Comparison of ENCODE assay signal across 8 cellular contexts in the genomic region with DNA sequence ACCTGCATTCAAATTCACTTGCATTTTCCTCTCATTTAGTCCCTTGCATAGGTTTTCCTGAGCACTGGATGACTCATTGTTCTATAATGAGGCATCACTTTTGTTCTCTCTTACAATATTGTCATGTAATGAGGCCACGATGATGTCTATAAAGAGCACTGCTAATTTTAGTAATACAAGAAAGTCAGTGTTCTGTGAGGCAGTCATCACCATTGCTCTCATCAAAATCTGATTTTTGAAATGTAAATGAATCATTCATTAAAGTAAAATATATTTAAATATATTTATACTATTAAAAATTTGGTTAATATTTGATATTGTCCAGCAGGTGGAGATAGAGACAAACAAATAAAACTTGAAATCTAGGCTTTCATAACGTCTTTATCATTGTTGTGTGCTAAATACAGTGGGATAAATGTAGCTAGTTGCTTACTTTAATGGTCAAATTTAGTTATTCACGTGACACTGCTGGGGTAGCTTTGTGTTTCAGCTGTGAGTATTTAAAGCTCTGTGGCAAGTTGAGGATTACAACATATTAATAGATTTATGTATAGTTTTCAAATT. TPM values are rescaled to one million over a fixed set of nuclear protein-coding genes. Genes with fewer than 3 reads are reported as not detected.
DNase-seq lines count a peak whose midpoint lies in the region; ATAC-seq and TF ChIP-seq lines count a peak whose summit lies in the region.

No MANE protein-coding gene starts in this region.

- no peaks in the 10 kb centered on the region for H3K4me1 ChIP-seq in HCT116 (ENCODE audit: control insufficient read depth in 1 of 2, insufficient read depth in 2 of 2, low read length in 2 of 2)

- no peak overlapping the region for H3K27ac ChIP-seq in HCT116 (ENCODE audit: low read depth, low read length)

- no peaks in the 10 kb centered on the region for H3K4me1 Mint-ChIP-seq in osteocyte (ENCODE audit: unreplicated experiment)

- DNase-seq in DMS153 (lab: John Stamatoyannopoulos, UW) (peak; percentile 29), HCT116 (ENCODE audit: low read depth, low spot score) (peak; percentile 15), OCI-M1 (lab: John Stamatoyannopoulos, UW) (peak; percentile 73), osteocyte (ENCODE audit: extremely low spot score, unreplicated experiment) (no peak), GM13976 (ENCODE audit: low spot score) (no peak)

- no peaks in the 10 kb centered on the region for H3K79me2 ChIP-seq in HCT116 (ENCODE audit: insufficient read depth, low read length)

- POLR2A ChIA-PET in HCT116 (lab: Charles Lee), result interaction anchor here (1.3 kb wide), 1 partner anchor 15 kb away, joined by 5 read pairs; the partner anchor contains the start of gene HMGB2

- H3K9me2 ChIP-seq in HCT116 (ENCODE audit: insufficient read depth), result no peaks in the 10 kb centered on the region

- H3K36me3 ChIP-seq in HCT116 (ENCODE audit: control insufficient read depth in 1 of 2, insufficient read depth in 2 of 2, low read length in 2 of 2), result peaks cover 0 to 5% of the 10 kb centered on the region in 2 experiments; a peak in 3 of 4 replicates

- TF ChIP-seq RAD21 in HCT116 (IDR thresholded peaks at IDR 0.05; ENCODE audit: low read depth), result peak; percentile 59

- no peak overlapping the region for H3K4me3 Mint-ChIP-seq in osteocyte (ENCODE audit: unreplicated experiment)

- no TSS peak for BruUV-seq in HCT116 (replicated peaks; lab: Mats Ljungman, UMichigan)

- no peaks in the 10 kb centered on the region for H3K27me3 ChIP-seq in HCT116 (ENCODE audit: insufficient read depth, low read length)

- peaks cover 6% of the 10 kb centered on the region for H3K36me3 Mint-ChIP-seq in osteocyte (ENCODE audit: unreplicated experiment)

- no peaks in the 10 kb centered on the region for H3K9me3 ChIP-seq in HCT116 (ENCODE audit: control insufficient read depth in 1 of 2, insufficient read depth in 1 of 2, low read depth in 1 of 2, low read length in 2 of 2)

- no peak overlapping the region for H3K4me3 ChIP-seq in HCT116 (replicated peaks in 1 of 2; ENCODE audit: low read depth in 1 of 2, low read length in 2 of 2)

- peak in 1 of 3 experiments; percentile 50; a peak in 1 of 6 replicates for TF ChIP-seq CTCF in HCT116 (IDR thresholded peaks at IDR 0.05 in 2 of 3, conservative IDR thresholded peaks at IDR 0.05 in 1 of 3; ENCODE audit: borderline replicate concordance in 1 of 3, insufficient read depth in 1 of 3, low read depth in 2 of 3, low read length in 2 of 3)
- TF ChIP-seq CTCF in osteocyte (IDR thresholded peaks at IDR 0.05), result peak; percentile 55
- TF ChIP-seq CTCF in GM13976 (IDR thresholded peaks at IDR 0.05; ENCODE audit: borderline replicate concordance, control extremely low read depth, extremely low read depth, insufficient read depth, missing control alignments), result no peak

- peak; percentile 30; the same call in 1 of the 2 replicates for ATAC-seq in HCT116
- ATAC-seq in esophagus mucosa, result peak; percentile 60
- no peak for ATAC-seq in GM19035 (IDR thresholded peaks at IDR 0.05; ENCODE audit: unreplicated experiment)
- no peak for ATAC-seq in HG02938 (IDR thresholded peaks at IDR 0.05; ENCODE audit: unreplicated experiment)

- no peak overlapping the region for H2AFZ ChIP-seq in HCT116 (ENCODE audit: low read depth, low read length, poor library complexity, severe bottlenecking)

- TF ChIP-seq POLR2A in HCT116 (IDR thresholded peaks at IDR 0.05; ENCODE audit: borderline replicate concordance, extremely low read depth, insufficient read depth, insufficient read length), result no peak

- H4K20me1 ChIP-seq in HCT116 (ENCODE audit: insufficient read depth), result no peaks in the 10 kb centered on the region

- no peaks in the 10 kb centered on the region for H3K9me3 Mint-ChIP-seq in osteocyte (ENCODE audit: unreplicated experiment)

- RAD21 ChIA-PET in HCT116 (lab: Charles Lee; ENCODE audit: low non-redundant PET in 1 of 2, low total read pairs in 2 of 2, uncharacterized antibody in 2 of 2, unreplicated experiment in 2 of 2), result interaction anchor here (0.6 to 0.9 kb wide), 2 partner anchors 99 to 367 kb away, joined by 3 read pairs; no protein-coding TSS in a partner anchor

- H3K9ac ChIP-seq in HCT116 (ENCODE audit: low read length), result no peak overlapping the region

- H3K27me3 Mint-ChIP-seq in osteocyte (ENCODE audit: unreplicated experiment), result no peaks in the 10 kb centered on the region

- H3K27ac Mint-ChIP-seq in osteocyte (ENCODE audit: unreplicated experiment), result no peak overlapping the region

- H3K4me2 ChIP-seq in HCT116 (ENCODE audit: low read length), result no peak overlapping the region

- intact Hi-C loops in HCT116 (cut with micrococcal nuclease), result loop anchor here (1.0 to 10.0 kb wide), 3 partner anchors 99 to 836 kb away; no protein-coding TSS in a partner anchor

- in situ Hi-C loops in GM13976 (cut with MboI; ENCODE audit: low sequenced_read_pairs, unreplicated experiment), result loop anchor here (10.0 kb wide), 1 partner anchor 176 kb away; no protein-coding TSS in a partner anchor

- CTCF ChIA-PET in HCT116 (lab: Charles Lee), result interaction anchor here (0.7 to 4.5 kb wide), 13 partner anchors 10 to 305 kb away, joined by 3 to 21 read pairs (median 7); partner anchors contain the start of gene SAP30

TF ChIP-seq in HCT116, 20 proteins besides CTCF, POLR2A, EP300 and RAD21:
- TF ChIP-seq EZH2phosphoT487 (IDR thresholded peaks at IDR 0.05; ENCODE audit: borderline replicate concordance) (no peak), ZBTB33 (IDR thresholded peaks at IDR 0.05; ENCODE audit: extremely low read depth, insufficient replicate concordance, low read length) (no peak), SP1 (IDR thresholded peaks at IDR 0.05; ENCODE audit: low read depth) (no peak), CBX3 (IDR thresholded peaks at IDR 0.05; ENCODE audit: low read depth) (no peak), POLR2AphosphoS5 (IDR thresholded peaks at IDR 0.05; ENCODE audit: low read depth, low read length) (no peak)
TF ChIP-seq in HCT116: peak in this region for 0.

RNA-seq across cellular contexts. Expression of gene HMGB2, which starts 15.4 kb away (rescaled TPM):
- total RNA-seq in HCT116 (2021; ENCODE audit: unreplicated experiment), result 388 TPM
- 314 and 411 TPM in 2 replicates for polyA plus RNA-seq in HCT116 (2012)
- 85.0 TPM for total RNA-seq in esophagus mucosa
- 51.7 and 56.3 TPM in 2 replicates for total RNA-seq in osteocyte

RNA-seq across cellular contexts. Expression of gene SAP30, which starts 52.0 kb away (rescaled TPM):
- total RNA-seq in HCT116 (2021; ENCODE audit: unreplicated experiment) (12.0 TPM), esophagus mucosa (5.1 TPM), osteocyte (21.8 and 22.8 TPM in 2 replicates)
- 13.5 and 14.3 TPM in 2 replicates for polyA plus RNA-seq in HCT116 (2012)

Comparison
In these comparisons a context has a peak if more than half of its experiments do, and no peak if none do; other contexts are left out.
1. DNase-seq: peak in DMS153 (single experiment), HCT116 (single experiment) and OCI-M1 (single experiment); none in osteocyte (single experiment) and GM13976 (single experiment).
2. ATAC-seq: peak in HCT116 (single experiment) and esophagus mucosa (single experiment); none in GM19035 (single experiment) and HG02938 (single experiment).